Comparison of ENCODE assay signal across 1 cellular context in the genomic region with DNA sequence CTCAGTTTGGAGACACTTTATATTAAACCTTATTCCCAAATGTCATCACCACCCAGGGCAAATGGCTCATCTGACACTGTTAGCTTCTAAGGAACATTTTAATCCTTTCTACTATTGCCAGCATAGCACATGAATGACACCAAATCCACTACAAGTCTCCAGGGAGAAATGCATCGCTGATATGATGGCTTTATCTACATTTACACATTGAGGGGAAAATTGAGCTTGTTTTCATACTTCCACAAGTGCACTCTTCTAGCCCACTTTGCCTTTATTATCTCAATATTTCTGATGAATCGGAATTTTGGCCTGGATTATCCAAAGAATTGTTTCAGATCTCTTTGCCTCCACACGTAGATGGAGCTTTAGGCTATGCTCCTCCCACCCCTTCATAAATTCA.
TF ChIP-seq lines count a peak whose summit lies in the region.

No MANE protein-coding gene starts in this region.

TF ChIP-seq in GM12878, 131 proteins besides CTCF, POLR2A, EP300 and RAD21:
- TF ChIP-seq SREBF2 (IDR thresholded peaks at IDR 0.05; ENCODE audit: low read length): no peak
